8 cellular contexts compared by ENCODE assay signal in genomic region chr9:133991211-133991921, GRCh38. TPM values are rescaled to one million over a fixed set of nuclear protein-coding genes. Genes with fewer than 3 reads are reported as not detected.
DNase-seq lines count a peak whose midpoint lies in the region; ATAC-seq and TF ChIP-seq lines count a peak whose summit lies in the region.

No MANE protein-coding gene starts in this region.

- H3K36me3 ChIP-seq in brain microvascular endothelial cell (replicated peaks) (no peaks in the 10 kb centered on the region), right lobe of liver (no peaks in the 10 kb centered on the region), upper lobe of right lung (no peaks in the 10 kb centered on the region)

- no peaks in the 10 kb centered on the region for H3K9me3 ChIP-seq in right lobe of liver
- H3K9me3 ChIP-seq in upper lobe of right lung = no peaks in the 10 kb centered on the region

- TF ChIP-seq CTCF in brain microvascular endothelial cell (IDR thresholded peaks at IDR 0.05; ENCODE audit: low read depth, low read length, missing control alignments) (no peak), right lobe of liver (IDR thresholded peaks at IDR 0.05) (no peak), upper lobe of right lung (IDR thresholded peaks at IDR 0.05) (no peak)

- peaks cover 0 to 24% (median 11%) of the 10 kb centered on the region in 4 donors for H3K4me1 ChIP-seq in right lobe of liver
- H3K4me1 ChIP-seq in upper lobe of right lung = peaks cover 26% of the 10 kb centered on the region

- in situ Hi-C loops in brain microvascular endothelial cell (cut with HindIII; ENCODE audit: low pct_ligation_motif_present, low sequenced_read_pairs) = loop anchor here (10.0 kb wide), 1 partner anchor 207 kb away; no protein-coding TSS in a partner anchor

- no peak for TF ChIP-seq POLR2A in right lobe of liver (IDR thresholded peaks at IDR 0.05)

- H3K27ac ChIP-seq in brain microvascular endothelial cell = no peak overlapping the region
- peak overlapping the region; percentile 62 to 86 (median 77) for H3K27ac ChIP-seq in right lobe of liver
- peak overlapping the region; percentile 58 for H3K27ac ChIP-seq in upper lobe of right lung

- H3K4me3 ChIP-seq in brain microvascular endothelial cell (ENCODE audit: low read depth, low read length) (peak overlapping the region; percentile 77), right lobe of liver (peak overlapping the region; percentile 73 to 78 (median 75)), upper lobe of right lung (peak overlapping the region; percentile 77)

- 0% methylated on average over 7 of the region's 82 CpGs for WGBS in right lobe of liver (ENCODE audit: insufficient coverage, low coverage, low lambda C conversion rate, missing lambda C conversion rate)

- ATAC-seq in right lobe of liver = peak; percentile 4 to 31 (median 16)
- no peak for ATAC-seq in upper lobe of right lung

- H3K27me3 ChIP-seq in brain microvascular endothelial cell (replicated peaks) (no peaks in the 10 kb centered on the region), right lobe of liver (no peaks in the 10 kb centered on the region), upper lobe of right lung (no peaks in the 10 kb centered on the region)

- intact Hi-C loops in right lobe of liver (cut with DNase I) (loop anchor here in 1 of 2 donors (5.0 kb wide), 1 partner anchor 199 kb away; no protein-coding TSS in a partner anchor), upper lobe of right lung (cut with DNase I) (no loop called here)

- DNase-seq in activated CD4-positive, alpha-beta T cell treated with anti-CD3 and anti-CD28 coated beads, Interleukin-2, amount 50 U/mL, for 48 hours = peak; percentile 6 to 13
- no peak for DNase-seq in activated CD4-positive, alpha-beta T cell treated with anti-CD3 and anti-CD28 coated beads for 4 hours
- peak; percentile 33 for DNase-seq in HK-2 (ENCODE audit: unreplicated experiment)
- DNase-seq in brain microvascular endothelial cell = no peak
- DNase-seq in right lobe of liver = peak; percentile 58 to 73 (median 65)
- no peak for DNase-seq in upper lobe of right lung
- DNase-seq in NCI-H2196 (lab: John Stamatoyannopoulos, UW; ENCODE audit: unreplicated experiment) = no peak
- no peak for DNase-seq in HCEC 1CT

RNA-seq across cellular contexts. Expression of gene VAV2, which starts 0.8 kb away (rescaled TPM):
- 10 to 100 TPM; 30.1 to 44.3 (median 34.9) TPM for total RNA-seq in right lobe of liver
- total RNA-seq in upper lobe of right lung = 34.6 TPM

RNA-seq across cellular contexts. Expression of gene BRD3OS, which starts 33.9 kb away (rescaled TPM):
- total RNA-seq in right lobe of liver (1 to 10 TPM; 3.2 to 8.1 (median 5.9) TPM), upper lobe of right lung (10.7 TPM)

Comparison
In these comparisons a context has a peak if more than half of its experiments do, and no peak if none do; other contexts are left out.
1. DNase-seq: peak in activated CD4-positive, alpha-beta T cell treated with anti-CD3 and anti-CD28 coated beads, Interleukin-2, amount 50 U/mL, for 48 hours (2 of 2), HK-2 (single experiment) and right lobe of liver (3 of 3); none in activated CD4-positive, alpha-beta T cell treated with anti-CD3 and anti-CD28 coated beads for 4 hours (0 of 2), brain microvascular endothelial cell (single experiment), upper lobe of right lung (single experiment), NCI-H2196 (single experiment) and HCEC 1CT (single experiment).
2. Peak in every context shown above with its lines, with median percentiles within 50 percentile points of each other: H3K4me3 ChIP-seq.